Comparison of ENCODE assay signal across 8 cellular contexts in the genomic region with DNA sequence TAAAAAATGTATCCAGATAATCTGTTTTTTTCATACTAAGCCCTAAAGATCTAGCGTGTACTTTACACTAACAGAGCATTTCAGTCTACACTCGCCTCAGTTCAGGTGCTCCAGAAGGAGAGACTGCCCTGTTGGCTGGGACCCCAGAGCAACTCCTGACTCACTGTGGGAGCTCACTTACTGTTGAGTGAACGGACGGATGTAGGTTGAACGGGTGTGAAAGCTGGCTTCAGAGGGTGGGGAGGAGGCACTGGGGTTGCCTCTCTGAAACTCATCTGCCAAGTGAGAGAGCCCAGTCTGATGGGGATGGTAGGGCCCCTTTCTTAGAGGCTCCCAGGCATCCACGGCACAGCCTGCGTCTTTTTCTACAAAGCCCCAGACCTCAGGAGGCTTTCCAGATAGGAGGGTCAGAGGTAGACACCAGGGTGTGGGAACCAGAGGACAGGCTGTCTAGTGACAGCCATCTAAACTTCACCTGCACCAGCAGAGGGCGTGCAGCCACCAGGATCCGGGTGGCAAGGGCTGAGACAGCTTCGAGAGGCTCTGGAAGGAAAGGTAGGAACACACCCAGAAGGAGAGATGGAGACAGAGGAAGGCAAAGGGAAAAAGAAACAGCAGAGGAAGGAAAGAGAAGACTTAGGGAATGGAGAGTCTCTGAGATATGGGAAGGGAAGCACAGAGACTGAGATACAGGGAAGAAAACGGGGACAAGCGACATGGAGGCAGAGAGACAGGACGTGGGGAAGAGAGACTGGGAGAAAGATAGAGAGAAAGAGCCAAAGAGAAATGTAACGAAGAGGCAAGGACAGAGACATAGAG. TPM values are rescaled to one million over a fixed set of nuclear protein-coding genes. Genes with fewer than 3 reads are reported as not detected.
A peak's percentile ranks its signal among the peaks of the same experiment; 100 is the strongest.
DNase-seq lines count a peak whose midpoint lies in the region; ATAC-seq, FAIRE-seq and TF ChIP-seq lines count a peak whose summit lies in the region.

No MANE protein-coding gene starts in this region.

- TF ChIP-seq POLR2A in H1 (IDR thresholded peaks at IDR 0.05; ENCODE audit: control extremely low read depth in 1 of 2, low read depth in 2 of 2, low read length in 2 of 2), result no peak

- no peaks in the 10 kb centered on the region for H3K79me1 ChIP-seq in H1 (ENCODE audit: low read depth, low read length)

- peak overlapping the region; percentile 54; the same call in 1 of the 2 replicates for H2AFZ ChIP-seq in H1 (ENCODE audit: low read length)

- POLR2A ChIA-PET in H1 (lab: Charles Lee; ENCODE audit: partially characterized antibody), result interaction anchor here (0.6 to 2.0 kb wide), 12 partner anchors 12 to 84 kb away, joined by 3 to 7 read pairs (median 4); no protein-coding TSS in a partner anchor

- H3K23ac ChIP-seq in H1 (ENCODE audit: insufficient read length), result no peak overlapping the region

- no peak overlapping the region for H3K4me2 ChIP-seq in H1 (ENCODE audit: insufficient read depth in 1 of 2, low read depth in 2 of 2, low read length in 2 of 2)

- no peaks in the 10 kb centered on the region for H3K36me3 ChIP-seq in H1 (ENCODE audit: control insufficient read depth in 2 of 4, insufficient read depth in 4 of 4, low read length in 3 of 4)

- H3K27ac ChIP-seq in H1 (ENCODE audit: low read depth, low read length), result no peak overlapping the region

- H2AK5ac ChIP-seq in H1 (ENCODE audit: low read depth, low read length), result no peak overlapping the region

- H2BK120ac ChIP-seq in H1 (replicated peaks; ENCODE audit: low read depth, low read length), result no peak overlapping the region

- no peak overlapping the region for H3K9ac ChIP-seq in H1 (replicated peaks in 1 of 4; ENCODE audit: extremely low read depth in 1 of 4, low read depth in 3 of 4, low read length in 3 of 4)

- peak; percentile 93 for FAIRE-seq in H1 (lab: Jason Lieb, UNC)

- no peak overlapping the region for H2BK20ac ChIP-seq in H1 (ENCODE audit: low read length)

- H4K20me1 ChIP-seq in H1 (replicated peaks in 1 of 2; ENCODE audit: control insufficient read depth in 1 of 2, insufficient read depth in 2 of 2, low read length in 2 of 2), result no peaks in the 10 kb centered on the region

- no peak overlapping the region for H4K91ac ChIP-seq in H1 (replicated peaks; ENCODE audit: insufficient read length, low read length)

- H3K79me2 ChIP-seq in H1 (ENCODE audit: control insufficient read depth in 1 of 2, insufficient read depth in 2 of 2, low read length in 2 of 2), result no peaks in the 10 kb centered on the region

- H3K18ac ChIP-seq in H1 (ENCODE audit: extremely low read depth, low read length), result no peak overlapping the region

- H2BK15ac ChIP-seq in H1 (ENCODE audit: low read length), result peak overlapping the region; percentile 100; the same call in 1 of the 2 replicates

- H3K27me3 ChIP-seq in H1 (replicated peaks in 1 of 4; ENCODE audit: control insufficient read depth in 3 of 4, extremely low read depth in 1 of 4, insufficient read depth in 3 of 4, low read length in 3 of 4), result no peaks in the 10 kb centered on the region

- H3K9me3 ChIP-seq in H1 (ENCODE audit: insufficient read depth in 2 of 2, low read depth in 1 of 2, low read length in 1 of 2), result no peaks in the 10 kb centered on the region

- WGBS in H1 (ENCODE audit: extremely low coverage in 1 of 2, insufficient coverage in 1 of 2, insufficient read length in 1 of 2, insufficient replicate concordance in 2 of 2, low coverage in 1 of 2, low lambda C conversion rate in 2 of 2, missing lambda C conversion rate in 1 of 2), 2 experiments, result 53% methylated on average over 14 of the region's 14 CpGs; no CpG with 5 or more reads in 1 of the 2 experiments

- H3K4me1 ChIP-seq in H1 (replicated peaks in 1 of 4; ENCODE audit: control insufficient read depth in 3 of 4, insufficient read depth in 4 of 4, low read length in 3 of 4), result peaks cover 0 to 8% (median 3%) of the 10 kb centered on the region in 4 experiments; a peak in 3 of 7 replicates

- peak; percentile 92 to 98 (median 94) for TF ChIP-seq CTCF in H1 (IDR thresholded peaks at IDR 0.05; ENCODE audit: control extremely low read depth in 1 of 3, insufficient read depth in 1 of 3, low read depth in 1 of 3, low read length in 3 of 3)

- no peaks in the 10 kb centered on the region; the same call in 1 of the 2 replicates for H3K23me2 ChIP-seq in H1 (ENCODE audit: low read depth, low read length)

- DNase-seq in DMS153 (lab: John Stamatoyannopoulos, UW), result peak; percentile 66
- peak; percentile 31 for DNase-seq in HS-27A (ENCODE audit: low read depth)
- DNase-seq in NOMO-1 (lab: John Stamatoyannopoulos, UW; ENCODE audit: unreplicated experiment in 2 of 2), result peak; percentile 37 to 61
- DNase-seq in activated CD8-positive, alpha-beta memory T cell treated with anti-CD3 and anti-CD28 coated beads for 48 hours (ENCODE audit: low read depth in 2 of 3, low spot score in 2 of 3), result peak; percentile 38 to 49 (median 43)
- DNase-seq in H1 (ENCODE audit: low read depth in 1 of 2, low spot score in 2 of 2), result peak; percentile 62 to 82
- peak; percentile 44 for DNase-seq in middle frontal gyrus (ENCODE audit: extremely low spot score, low spot score)
- peak; percentile 56 to 58 for DNase-seq in stimulated activated CD8-positive, alpha-beta memory T cell treated with anti-CD3 and anti-CD28 coated beads, Interleukin-4, amount 100 ng/mL, for 4 hours (ENCODE audit: low read depth in 2 of 2, low spot score in 1 of 2)

- TF ChIP-seq RAD21 in H1 (IDR thresholded peaks at IDR 0.05 in 1 of 2, conservative IDR thresholded peaks at IDR 0.05 in 1 of 2; ENCODE audit: low read depth in 2 of 2, low read length in 2 of 2), result peak; percentile 99

- TF ChIP-seq EP300 in H1 (IDR thresholded peaks at IDR 0.05; ENCODE audit: borderline replicate concordance in 1 of 2, low read depth in 2 of 2, low read length in 2 of 2), result no peak

- H4K8ac ChIP-seq in H1 (ENCODE audit: extremely low read depth, insufficient read depth, low read length), result no peak overlapping the region

- no peak overlapping the region for H3K4ac ChIP-seq in H1 (replicated peaks; ENCODE audit: insufficient read length, low read depth, low read length)

- ATAC-seq in GM18517 (IDR thresholded peaks at IDR 0.05; ENCODE audit: unreplicated experiment), result no peak

- H3K4me3 ChIP-seq in H1 (ENCODE audit: extremely low read depth in 1 of 4, insufficient read depth in 2 of 4, low read depth in 3 of 4, low read length in 4 of 4), result no peak overlapping the region

- H2BK12ac ChIP-seq in H1 (ENCODE audit: low read depth, low read length), result no peak overlapping the region; the same call in 1 of the 2 replicates

- H3K56ac ChIP-seq in H1 (replicated peaks; ENCODE audit: insufficient read length, low read depth, low read length), result no peak overlapping the region

- no peak overlapping the region for H4K5ac ChIP-seq in H1 (ENCODE audit: insufficient read length, low read depth, low read length)

- no peak overlapping the region for H3K14ac ChIP-seq in H1 (ENCODE audit: insufficient read length)

- no peak overlapping the region; the same call in 1 of the 2 replicates for H2BK5ac ChIP-seq in H1 (ENCODE audit: low read depth, low read length)

- CTCF ChIA-PET in H1 (lab: Charles Lee; ENCODE audit: partially characterized antibody), result interaction anchor here (0.6 to 10.4 kb wide), 24 partner anchors 9 to 152 kb away, joined by 3 to 291 read pairs (median 6); a partner anchor contains a TSS

RNA-seq across cellular contexts. Expression of a gene that starts 3.7 kb away (rescaled TPM):
- 0.19 and 0.57 TPM in 2 replicates for total RNA-seq in H1 (2021; fragmentation: NEBNext Ultra II Directional; extraction: Animal tissue kit (Norgen Biotek cat#: 25700))
- polyA plus RNA-seq in H1 (2011; rRNA removed), result 0.05 and 0.28 TPM in 2 replicates
- 0.21 TPM for polyA plus RNA-seq in H1 (2011; cell fraction: cytosol; rRNA removed)
- polyA plus RNA-seq in H1 (2011; cell fraction: nucleus; rRNA removed), result 0.76 TPM
- polyA plus RNA-seq in H1 (2012, experiment 1 of 2), result 0.12 to 0.42 TPM in 2 of 4 replicates, not detected in the others
- polyA plus RNA-seq in H1 (2012, experiment 2 of 2), result not detected
- polyA plus RNA-seq in H1 (2013, experiment 1 of 2), result 0.12 TPM
- polyA plus RNA-seq in H1 (2013, experiment 2 of 2), result 0.07 TPM
- polyA minus RNA-seq in H1 (2011; rRNA and poly(A)+ RNA removed), result 0.17 TPM in 1 of 2 replicates, not detected in the other
- not detected for polyA minus RNA-seq in H1 (2011; cell fraction: cytosol; rRNA and poly(A)+ RNA removed)
- polyA minus RNA-seq in H1 (2011; cell fraction: nucleus; rRNA and poly(A)+ RNA removed), result not detected

RNA-seq across cellular contexts. Expression of a gene that starts 28.1 kb away (rescaled TPM):
- 2.6 and 3.1 TPM in 2 replicates for total RNA-seq in H1 (2021; fragmentation: NEBNext Ultra II Directional; extraction: Animal tissue kit (Norgen Biotek cat#: 25700))
- polyA plus RNA-seq in H1 (2011; rRNA removed), result 5.9 and 6.8 TPM in 2 replicates
- polyA plus RNA-seq in H1 (2011; cell fraction: cytosol; rRNA removed), result 4.6 TPM
- polyA plus RNA-seq in H1 (2011; cell fraction: nucleus; rRNA removed), result 5.8 TPM
- polyA plus RNA-seq in H1 (2012, experiment 1 of 2), result 1.4 to 4.0 TPM (median 3.3 TPM) in 4 replicates
- polyA plus RNA-seq in H1 (2012, experiment 2 of 2), result 3.4 TPM
- 5.0 TPM for polyA plus RNA-seq in H1 (2013, experiment 1 of 2)
- 4.3 TPM for polyA plus RNA-seq in H1 (2013, experiment 2 of 2)
- polyA minus RNA-seq in H1 (2011; rRNA and poly(A)+ RNA removed), result 1.0 and 2.1 TPM in 2 replicates
- polyA minus RNA-seq in H1 (2011; cell fraction: cytosol; rRNA and poly(A)+ RNA removed), result 2.6 TPM
- polyA minus RNA-seq in H1 (2011; cell fraction: nucleus; rRNA and poly(A)+ RNA removed), result 1.5 TPM

RNA-seq across cellular contexts. Expression of a gene that starts 29.6 kb away (rescaled TPM):
- total RNA-seq in H1 (2021; fragmentation: NEBNext Ultra II Directional; extraction: Animal tissue kit (Norgen Biotek cat#: 25700)), result 146 and 156 TPM in 2 replicates
- 87.6 and 110 TPM in 2 replicates for polyA plus RNA-seq in H1 (2011; rRNA removed)
- 76.8 TPM for polyA plus RNA-seq in H1 (2011; cell fraction: cytosol; rRNA removed)
- 113 TPM for polyA plus RNA-seq in H1 (2011; cell fraction: nucleus; rRNA removed)
- polyA plus RNA-seq in H1 (2012, experiment 1 of 2), result 111 to 130 TPM (median 124 TPM) in 4 replicates
- polyA plus RNA-seq in H1 (2012, experiment 2 of 2), result 176 TPM
- 139 TPM for polyA plus RNA-seq in H1 (2013, experiment 1 of 2)
- polyA plus RNA-seq in H1 (2013, experiment 2 of 2), result 138 TPM
- polyA minus RNA-seq in H1 (2011; rRNA and poly(A)+ RNA removed), result 97.0 and 101 TPM in 2 replicates
- 74.5 TPM for polyA minus RNA-seq in H1 (2011; cell fraction: cytosol; rRNA and poly(A)+ RNA removed)
- polyA minus RNA-seq in H1 (2011; cell fraction: nucleus; rRNA and poly(A)+ RNA removed), result 52.5 TPM

RNA-seq across cellular contexts. Expression of a gene that starts 31.5 kb away (rescaled TPM):
- 0.82 TPM in 1 of 2 replicates, not detected in the other for total RNA-seq in H1 (2021; fragmentation: NEBNext Ultra II Directional; extraction: Animal tissue kit (Norgen Biotek cat#: 25700))
- polyA plus RNA-seq in H1 (2011; rRNA removed), result 0.50 TPM in 1 of 2 replicates, not detected in the other
- 0.41 TPM for polyA plus RNA-seq in H1 (2011; cell fraction: cytosol; rRNA removed)
- polyA plus RNA-seq in H1 (2011; cell fraction: nucleus; rRNA removed), result 0.40 TPM
- polyA plus RNA-seq in H1 (2012, experiment 1 of 2), result 0.63 to 0.70 TPM in 2 of 4 replicates, not detected in the others
- not detected for polyA plus RNA-seq in H1 (2012, experiment 2 of 2)
- 0.81 TPM for polyA plus RNA-seq in H1 (2013, experiment 1 of 2)
- polyA plus RNA-seq in H1 (2013, experiment 2 of 2), result 0.83 TPM
- not detected in 2 replicates for polyA minus RNA-seq in H1 (2011; rRNA and poly(A)+ RNA removed)
- not detected for polyA minus RNA-seq in H1 (2011; cell fraction: cytosol; rRNA and poly(A)+ RNA removed)
- not detected for polyA minus RNA-seq in H1 (2011; cell fraction: nucleus; rRNA and poly(A)+ RNA removed)

RNA-seq across cellular contexts. Expression of a gene that starts 33.4 kb away (rescaled TPM):
- 0.93 and 1.1 TPM in 2 replicates for total RNA-seq in H1 (2021; fragmentation: NEBNext Ultra II Directional; extraction: Animal tissue kit (Norgen Biotek cat#: 25700))
- polyA plus RNA-seq in H1 (2011; rRNA removed), result 0.68 and 1.2 TPM in 2 replicates
- 0.47 TPM for polyA plus RNA-seq in H1 (2011; cell fraction: cytosol; rRNA removed)
- 1.5 TPM for polyA plus RNA-seq in H1 (2011; cell fraction: nucleus; rRNA removed)
- polyA plus RNA-seq in H1 (2012, experiment 1 of 2), result 1.2 to 2.3 TPM (median 1.7 TPM) in 4 replicates
- 1.1 TPM for polyA plus RNA-seq in H1 (2012, experiment 2 of 2)
- polyA plus RNA-seq in H1 (2013, experiment 1 of 2), result 3.5 TPM
- polyA plus RNA-seq in H1 (2013, experiment 2 of 2), result 2.8 TPM
- 0.19 TPM in 1 of 2 replicates, not detected in the other for polyA minus RNA-seq in H1 (2011; rRNA and poly(A)+ RNA removed)
- polyA minus RNA-seq in H1 (2011; cell fraction: cytosol; rRNA and poly(A)+ RNA removed), result not detected
- polyA minus RNA-seq in H1 (2011; cell fraction: nucleus; rRNA and poly(A)+ RNA removed), result 0.70 TPM
